ENCODE assay signal across 22 cellular contexts in the genomic region with DNA sequence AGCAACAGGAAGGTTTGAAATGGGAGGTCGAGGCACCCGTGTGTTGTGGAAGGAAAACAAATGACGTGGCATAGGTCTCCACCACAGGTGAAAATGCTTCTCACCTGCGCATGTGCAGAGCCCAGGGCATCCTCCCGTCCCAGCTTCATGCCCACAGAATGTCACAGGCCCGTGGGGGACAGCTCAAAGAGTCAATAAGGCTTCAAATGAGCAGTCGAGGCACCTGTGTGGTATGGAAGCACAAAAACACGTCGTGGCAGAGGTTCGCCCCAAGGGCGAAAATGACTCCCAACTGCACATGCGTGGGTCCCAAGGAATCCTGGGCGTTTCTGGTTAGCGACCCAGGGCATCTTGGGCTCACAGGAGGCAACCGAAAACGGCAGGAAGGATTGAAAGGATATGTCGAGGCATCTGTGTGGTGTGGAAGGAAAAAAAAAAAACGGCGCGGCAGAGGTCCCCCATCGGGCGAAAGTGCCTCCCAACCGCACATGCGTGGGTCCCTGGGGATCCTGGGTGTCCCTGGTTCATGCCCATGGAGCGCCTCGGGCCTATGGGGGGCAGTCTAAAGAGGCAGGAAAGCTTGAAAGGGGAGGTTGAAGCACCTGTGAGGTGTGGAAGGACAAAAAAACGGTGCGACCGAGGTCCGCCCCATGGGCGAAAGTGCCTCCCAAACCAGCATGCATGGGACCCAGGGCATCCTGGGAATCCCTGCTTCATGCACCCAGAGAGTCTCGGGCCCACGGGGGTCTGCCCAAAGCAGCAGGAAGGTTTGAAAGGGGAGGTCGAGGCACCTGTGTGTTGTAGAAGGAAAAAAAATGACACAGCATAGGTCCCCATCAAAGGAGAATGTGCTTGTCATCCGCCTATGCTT.
A peak's percentile ranks its signal among the peaks of the same experiment; 100 is the strongest.
DNase-seq lines count a peak whose midpoint lies in the region; ATAC-seq and TF ChIP-seq lines count a peak whose summit lies in the region.
"Had no signal": no experiment of that assay in that cellular context is flagged by ENCODE, and none has a peak within 500 bp of the region (broad histone marks: within the 10 kb centered on the region; RNA-seq: fewer than 3 reads in every experiment).

No MANE protein-coding gene starts in this region.

- H3K4me1 ChIP-seq in spleen (no peaks in the 10 kb centered on the region), breast epithelium (no peaks in the 10 kb centered on the region), MM.1S (ENCODE audit: low read length) (no peaks in the 10 kb centered on the region)
- H3K4me1 ChIP-seq: A549, Peyer's patch, prostate gland, SJSA1 had no signal

- peak; percentile 4 for DNase-seq in activated T-cell treated with anti-CD3 and anti-CD28 coated beads, Interleukin-2, amount 50 U/mL, for 1 hour
- no peak for DNase-seq in activated T-cell treated with anti-CD3 and anti-CD28 coated beads, Interleukin-2, amount 50 U/mL, for 72 hours
- DNase-seq in GM03348 (ENCODE audit: low spot score) (peak; percentile 2), ecto neural progenitor cell (ENCODE audit: low spot score) (peak; percentile 22), spleen (peak; percentile 21), breast epithelium (ENCODE audit: low spot score in 2 of 2) (no peak), MM.1S (no peak), AG08395 (ENCODE audit: low spot score) (no peak)
- DNase-seq: activated CD8-positive, alpha-beta T cell treated with anti-CD3 and anti-CD28 coated beads for 36 hours; DMS153; mammary epithelial cell; NCI-H2029; NCI-H526; stimulated activated naive CD8-positive, alpha-beta T cell treated with anti-CD3 and anti-CD28 coated beads, Interleukin-15, Interleukin-2, amounts not matched to agents 100 U/mL and 50 U/mL, for 24 hours; T-helper 1 cell had no signal

- peaks cover 11 to 47% of the 10 kb centered on the region in 2 donors for H3K36me3 Mint-ChIP-seq in activated T-cell treated with anti-CD3 and anti-CD28 coated beads, Interleukin-2, amount 50 U/mL, for 72 hours (ENCODE audit: insufficient read depth in 2 of 2)

- peaks cover 35 to 36% of the 10 kb centered on the region in 2 donors for H3K9me3 Mint-ChIP-seq in activated T-cell treated with anti-CD3 and anti-CD28 coated beads, Interleukin-2, amount 50 U/mL, for 72 hours

- no peak overlapping the region for H3K27ac ChIP-seq in spleen
- no peak overlapping the region for H3K27ac ChIP-seq in breast epithelium
- no peak overlapping the region for H3K27ac ChIP-seq in MM.1S (ENCODE audit: low read length)
- H3K27ac ChIP-seq: A549, Peyer's patch, prostate gland, SJSA1, thoracic aorta had no signal

- TF ChIP-seq CTCF in spleen (IDR thresholded peaks at IDR 0.05 in 8 of 11, conservative IDR thresholded peaks at IDR 0.05 in 3 of 11) (no peak), breast epithelium (IDR thresholded peaks at IDR 0.05) (no peak), MM.1S (IDR thresholded peaks at IDR 0.05; ENCODE audit: low read length) (no peak)

- no peak overlapping the region for H2AFZ ChIP-seq in MM.1S (ENCODE audit: low read length)

- ATAC-seq in activated T-cell treated with anti-CD3 and anti-CD28 coated beads, Interleukin-2, amount 50 U/mL, for 72 hours (replicated peaks in 1 of 2): no peak
- ATAC-seq: A549; activated CD4-positive, CD25-positive, alpha-beta regulatory T cell treated with anti-CD3 and anti-CD28 coated beads, Interleukin-2, amount 50 U/mL, for 24 hours; activated CD8-positive, alpha-beta T cell treated with anti-CD3 and anti-CD28 coated beads for 36 hours; stimulated activated naive CD8-positive, alpha-beta T cell treated with anti-CD3 and anti-CD28 coated beads, Interleukin-15, Interleukin-2, amounts not matched to agents 100 U/mL and 50 U/mL, for 24 hours had no signal

- H4K20me1 ChIP-seq in MM.1S (ENCODE audit: insufficient read depth, low read length): no peaks in the 10 kb centered on the region

- H3K4me3 Mint-ChIP-seq in activated T-cell treated with anti-CD3 and anti-CD28 coated beads, Interleukin-2, amount 50 U/mL, for 72 hours: no peak overlapping the region
- H3K4me3 Mint-ChIP-seq: activated CD8-positive, alpha-beta T cell treated with anti-CD3 and anti-CD28 coated beads for 36 hours had no signal

- intact Hi-C loops in spleen (cut with DNase I; ENCODE audit: low total_unique reads) (no loop called here), breast epithelium (cut with DNase I; ENCODE audit: low total_unique reads) (no loop called here)

- H3K27ac Mint-ChIP-seq in activated T-cell treated with anti-CD3 and anti-CD28 coated beads, Interleukin-2, amount 50 U/mL, for 72 hours: no peak overlapping the region
- H3K27ac Mint-ChIP-seq: activated CD8-positive, alpha-beta T cell treated with anti-CD3 and anti-CD28 coated beads for 36 hours had no signal

- no peaks in the 10 kb centered on the region for H3K27me3 ChIP-seq in spleen (replicated peaks in 1 of 7)
- H3K27me3 ChIP-seq in breast epithelium: no peaks in the 10 kb centered on the region
- H3K27me3 ChIP-seq in MM.1S (replicated peaks; ENCODE audit: insufficient read depth, low read length): no peaks in the 10 kb centered on the region
- H3K27me3 ChIP-seq: Peyer's patch, SJSA1 had no signal

- no peaks in the 10 kb centered on the region for H3K4me1 Mint-ChIP-seq in activated T-cell treated with anti-CD3 and anti-CD28 coated beads, Interleukin-2, amount 50 U/mL, for 72 hours (ENCODE audit: low read depth)
- H3K4me1 Mint-ChIP-seq: IgD-negative memory B cell had no signal

- no peaks in the 10 kb centered on the region for H3K79me2 ChIP-seq in MM.1S (ENCODE audit: low read length)

- H3K9ac ChIP-seq in MM.1S (ENCODE audit: low read length): no peak overlapping the region

- peaks cover 0 to 100% (median 100%) of the 10 kb centered on the region in 8 donors for H3K9me3 ChIP-seq in spleen
- peaks cover 87 to 100% of the 10 kb centered on the region in 2 donors for H3K9me3 ChIP-seq in breast epithelium
- H3K9me3 ChIP-seq in MM.1S (replicated peaks; ENCODE audit: insufficient read depth, low read length): no peaks in the 10 kb centered on the region
- H3K9me3 ChIP-seq: prostate gland had no signal

- no peaks in the 10 kb centered on the region for H3K36me3 ChIP-seq in spleen
- no peaks in the 10 kb centered on the region for H3K36me3 ChIP-seq in breast epithelium
- no peaks in the 10 kb centered on the region for H3K36me3 ChIP-seq in MM.1S (replicated peaks; ENCODE audit: insufficient read depth, low read length)
- H3K36me3 ChIP-seq: Peyer's patch, prostate gland, SJSA1, thoracic aorta had no signal

- 63 to 70% (median 69%) methylated on average over 35 of the region's 35 CpGs for WGBS in spleen, 5 donors

- no peaks in the 10 kb centered on the region for H3K27me3 Mint-ChIP-seq in activated T-cell treated with anti-CD3 and anti-CD28 coated beads, Interleukin-2, amount 50 U/mL, for 72 hours (ENCODE audit: low read depth)
- H3K27me3 Mint-ChIP-seq: activated CD8-positive, alpha-beta T cell treated with anti-CD3 and anti-CD28 coated beads for 36 hours; IgD-negative memory B cell had no signal

- H3K9me2 ChIP-seq in MM.1S (replicated peaks; ENCODE audit: insufficient read depth, low read length): no peaks in the 10 kb centered on the region

- TF ChIP-seq POLR2A in spleen (IDR thresholded peaks at IDR 0.05): no peak
- no peak for TF ChIP-seq POLR2A in breast epithelium (IDR thresholded peaks at IDR 0.05)

- no peak overlapping the region for H3K4me3 ChIP-seq in spleen
- H3K4me3 ChIP-seq in breast epithelium: no peak overlapping the region
- no peak overlapping the region for H3K4me3 ChIP-seq in MM.1S (ENCODE audit: low read length)
- H3K4me3 ChIP-seq: A549, Peyer's patch, prostate gland, SJSA1, thoracic aorta had no signal

- no peak overlapping the region for H3K4me2 ChIP-seq in MM.1S (ENCODE audit: low read depth, low read length)
- H3K4me2 ChIP-seq: A549 had no signal

- H3F3A ChIP-seq in MM.1S (ENCODE audit: insufficient read depth, low read length): no peaks in the 10 kb centered on the region

Comparison
In these comparisons a context has a peak if more than half of its experiments do, and no peak if none do; other contexts are left out.
1. DNase-seq: peak in activated T-cell treated with anti-CD3 and anti-CD28 coated beads, Interleukin-2, amount 50 U/mL, for 1 hour (single experiment), GM03348 (single experiment), ecto neural progenitor cell (single experiment) and spleen (single experiment); none in activated T-cell treated with anti-CD3 and anti-CD28 coated beads, Interleukin-2, amount 50 U/mL, for 72 hours (0 of 2), breast epithelium (0 of 2), MM.1S (single experiment) and AG08395 (single experiment).